Comparison of ENCODE assay signal across 20 cellular contexts in the genomic region with DNA sequence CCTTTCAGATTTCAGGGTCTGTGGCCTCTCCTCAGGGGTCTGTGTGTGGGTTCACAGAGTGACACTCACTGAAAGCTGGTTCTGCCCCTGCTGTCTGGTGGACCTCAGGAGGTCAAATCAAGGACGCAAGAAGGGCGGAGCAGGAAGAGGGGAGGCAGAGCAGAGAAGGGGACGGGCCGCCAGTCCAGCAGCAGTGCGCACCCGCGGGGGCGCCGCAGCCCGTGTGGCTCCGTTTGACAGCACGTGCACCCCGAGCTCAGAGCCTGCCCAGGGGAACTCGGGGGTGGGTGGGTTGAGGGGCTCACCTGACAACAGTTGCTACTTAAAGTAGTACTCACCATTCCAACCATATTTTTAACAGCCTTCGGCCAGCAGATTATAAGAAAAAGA.
DNase-seq lines count a peak whose midpoint lies in the region; ATAC-seq, FAIRE-seq and TF ChIP-seq lines count a peak whose summit lies in the region.
"Had no signal": no experiment of that assay in that cellular context is flagged by ENCODE, and none has a peak within 500 bp of the region (broad histone marks: within the 10 kb centered on the region; RNA-seq: fewer than 3 reads in every experiment).

No MANE protein-coding gene starts in this region.

- ATAC-seq in HepG2 = no peak
- ATAC-seq in sciatic nerve = peak; percentile 27
- ATAC-seq in GM18505 (IDR thresholded peaks at IDR 0.05; ENCODE audit: unreplicated experiment) = no peak
- ATAC-seq: naive thymus-derived CD4-positive, alpha-beta T cell had no signal

- CTCF ChIA-PET in HepG2 (lab: Yijun Ruan, JAX; ENCODE audit: low intra/inter-chr PET ratio, low total read pairs) = no interaction called here

- WGBS in liver = 86% methylated on average over 15 of the region's 15 CpGs
- WGBS in HepG2 (ENCODE audit: low lambda C conversion rate) = 94% methylated on average over 15 of the region's 15 CpGs

- no peaks in the 10 kb centered on the region for H3K9me3 ChIP-seq in liver (ENCODE audit: control insufficient read depth in 4 of 4, low read length in 3 of 4)
- no peaks in the 10 kb centered on the region for H3K9me3 ChIP-seq in HepG2 (ENCODE audit: low read length)
- H3K9me3 ChIP-seq in cardiac muscle cell (ENCODE audit: low read depth) = no peaks in the 10 kb centered on the region
- H3K9me3 ChIP-seq: Caco-2 had no signal

- TF ChIP-seq RAD21 in liver (IDR thresholded peaks at IDR 0.05) (no peak), HepG2 (CRISPR knock-in tag; IDR thresholded peaks at IDR 0.05) (no peak)

- TF ChIP-seq CTCF in liver (IDR thresholded peaks at IDR 0.05; ENCODE audit: low read depth, low read length, missing input control) (no peak), HepG2 (CRISPR knock-in tag; IDR thresholded peaks at IDR 0.05) (no peak), cardiac muscle cell (IDR thresholded peaks at IDR 0.05; ENCODE audit: low read depth, low read length) (no peak)

- intact Hi-C loops in HepG2 (cut with micrococcal nuclease; ENCODE audit: unreplicated experiment) = no loop called here
- intact Hi-C loops in sciatic nerve (cut with DNase I) = no loop called here

- no peak for TF ChIP-seq EP300 in HepG2 (IDR thresholded peaks at IDR 0.05; ENCODE audit: low read depth in 2 of 2, low read length in 2 of 2)
- TF ChIP-seq EP300 in HepG2 (CRISPR knock-in tag; IDR thresholded peaks at IDR 0.05; ENCODE audit: borderline replicate concordance) = no peak

- no TSS peak for BruUV-seq in HepG2 (replicated peaks; lab: Mats Ljungman, UMichigan)

- H4K20me1 ChIP-seq in HepG2 (ENCODE audit: insufficient read depth, low read length) = no peaks in the 10 kb centered on the region

- H2AFZ ChIP-seq in HepG2 (ENCODE audit: low read length) = no peak overlapping the region
- H2AFZ ChIP-seq: PC-9 had no signal

- H3K4me1 ChIP-seq in liver (ENCODE audit: control insufficient read depth in 4 of 4, insufficient read depth in 4 of 4, low read length in 3 of 4) (peaks cover 1 to 15% (median 8%) of the 10 kb centered on the region in 4 donors), HepG2 (ENCODE audit: insufficient read depth, low read length) (peaks cover 8% of the 10 kb centered on the region), cardiac muscle cell (ENCODE audit: low read depth) (peaks cover 34% of the 10 kb centered on the region)
- H3K4me1 ChIP-seq: Caco-2 had no signal

- H3K4me3 ChIP-seq in liver (ENCODE audit: low read depth in 1 of 3, low read length in 3 of 3) (peak overlapping the region in 1 of 3 donors; percentile 9), HepG2 (replicated peaks in 1 of 3; ENCODE audit: insufficient read depth in 1 of 3, low read depth in 2 of 3, low read length in 3 of 3) (no peak overlapping the region), cardiac muscle cell (no peak overlapping the region)
- H3K4me3 ChIP-seq: PC-9 had no signal

- POLR2A ChIA-PET in HepG2 (lab: Yijun Ruan, JAX) = no interaction called here

- H3K27me3 ChIP-seq in liver (ENCODE audit: control insufficient read depth in 4 of 4, insufficient read depth in 4 of 4, low read length in 3 of 4) (no peaks in the 10 kb centered on the region), HepG2 (ENCODE audit: control insufficient read depth in 1 of 2, insufficient read depth in 2 of 2, low read length in 2 of 2) (no peaks in the 10 kb centered on the region), cardiac muscle cell (no peaks in the 10 kb centered on the region)
- H3K27me3 ChIP-seq: brain microvascular endothelial cell had no signal

- no peak overlapping the region for H3K9ac ChIP-seq in liver (ENCODE audit: low read depth in 1 of 2, low read length in 2 of 2)
- H3K9ac ChIP-seq in HepG2 (ENCODE audit: insufficient read depth, low read depth, low read length) = no peak overlapping the region

- DNase-seq in HepG2 (ENCODE audit: low spot score) (no peak), cardiac muscle cell (ENCODE audit: low read depth in 1 of 2, low spot score in 1 of 2) (no peak), sciatic nerve (ENCODE audit: low spot score) (peak; percentile 57), GM19239 (ENCODE audit: insufficient read length, low spot score) (no peak), NCI-H2171 treated with DMSO at 0.1 percent for 48 hours (lab: John Stamatoyannopoulos, UW) (no peak), T-helper 1 cell (no peak)
- DNase-seq: activated naive CD4-positive, alpha-beta T cell; brain microvascular endothelial cell; effector CD8-positive, alpha-beta T cell; naive thymus-derived CD4-positive, alpha-beta T cell; NCI-H187; NCI-H524 treated with DMSO at 0.1 percent for 48 hours; PC-9; SW 1271 had no signal

- H3K79me2 ChIP-seq in HepG2 (ENCODE audit: insufficient read depth, low read length) = no peaks in the 10 kb centered on the region

- FAIRE-seq in HepG2 (lab: Jason Lieb, UNC) (no peak), GM19239 (lab: Jason Lieb, UNC) (no peak)
- FAIRE-seq: G401.6, GM12891 had no signal

- in situ Hi-C loops in HepG2 (cut with HindIII; ENCODE audit: extremely low pct_ligation_motif_present, low pct_unique_long_range_greater_than_20kb) = no loop called here

- H3K4me2 ChIP-seq in HepG2 (ENCODE audit: low read depth, low read length) = no peak overlapping the region
- H3K4me2 ChIP-seq: PC-9 had no signal

- H3K36me3 ChIP-seq in liver (ENCODE audit: control insufficient read depth in 4 of 4, insufficient read depth in 3 of 4, low read depth in 1 of 4, low read length in 3 of 4) = peaks cover 0 to 11% (median 4%) of the 10 kb centered on the region in 4 donors
- peaks cover 4 to 22% of the 10 kb centered on the region in 2 experiments; a peak in 4 of 5 replicates for H3K36me3 ChIP-seq in HepG2 (replicated peaks in 1 of 2; ENCODE audit: control insufficient read depth in 1 of 2, insufficient read depth in 2 of 2, low read length in 2 of 2)
- peaks cover 3% of the 10 kb centered on the region for H3K36me3 ChIP-seq in cardiac muscle cell
- H3K36me3 ChIP-seq: brain microvascular endothelial cell had no signal

- no peak for TF ChIP-seq POLR2A in HepG2 (IDR thresholded peaks at IDR 0.05; ENCODE audit: insufficient read depth in 1 of 2, low read depth in 2 of 2, low read length in 2 of 2)
- no peak for TF ChIP-seq POLR2A in GM18505 (IDR thresholded peaks at IDR 0.05; ENCODE audit: borderline replicate concordance, extremely low read depth, insufficient read depth, insufficient read length)

- peak overlapping the region; percentile 65 to 76 for H3K27ac ChIP-seq in liver (ENCODE audit: low read depth in 1 of 2, low read length in 2 of 2)
- H3K27ac ChIP-seq in HepG2 (ENCODE audit: extremely low read length, insufficient read depth, low read length) = no peak overlapping the region
- H3K27ac ChIP-seq in cardiac muscle cell = peak overlapping the region; percentile 26
- H3K27ac ChIP-seq: brain microvascular endothelial cell, PC-9, VCaP had no signal

TF ChIP-seq in liver, 16 proteins besides CTCF, POLR2A, EP300 and RAD21 (continues in another document):
- TF ChIP-seq TAF1 (conservative IDR thresholded peaks at IDR 0.05) (no peak), SP1 (IDR thresholded peaks at IDR 0.05) (no peak), YY1 (IDR thresholded peaks at IDR 0.05) (no peak), EGR1 (IDR thresholded peaks at IDR 0.05; ENCODE audit: low read depth in 2 of 2) (no peak), JUND (IDR thresholded peaks at IDR 0.05) (no peak), HNF4G (IDR thresholded peaks at IDR 0.05) (no peak), HNF4A (conservative IDR thresholded peaks at IDR 0.05) (no peak), FOXA2 (IDR thresholded peaks at IDR 0.05) (no peak), GABPA (IDR thresholded peaks at IDR 0.05 in 1 of 2, conservative IDR thresholded peaks at IDR 0.05 in 1 of 2) (no peak), NR2F2 (IDR thresholded peaks at IDR 0.05) (no peak)
- TF ChIP-seq, protein P1, sequence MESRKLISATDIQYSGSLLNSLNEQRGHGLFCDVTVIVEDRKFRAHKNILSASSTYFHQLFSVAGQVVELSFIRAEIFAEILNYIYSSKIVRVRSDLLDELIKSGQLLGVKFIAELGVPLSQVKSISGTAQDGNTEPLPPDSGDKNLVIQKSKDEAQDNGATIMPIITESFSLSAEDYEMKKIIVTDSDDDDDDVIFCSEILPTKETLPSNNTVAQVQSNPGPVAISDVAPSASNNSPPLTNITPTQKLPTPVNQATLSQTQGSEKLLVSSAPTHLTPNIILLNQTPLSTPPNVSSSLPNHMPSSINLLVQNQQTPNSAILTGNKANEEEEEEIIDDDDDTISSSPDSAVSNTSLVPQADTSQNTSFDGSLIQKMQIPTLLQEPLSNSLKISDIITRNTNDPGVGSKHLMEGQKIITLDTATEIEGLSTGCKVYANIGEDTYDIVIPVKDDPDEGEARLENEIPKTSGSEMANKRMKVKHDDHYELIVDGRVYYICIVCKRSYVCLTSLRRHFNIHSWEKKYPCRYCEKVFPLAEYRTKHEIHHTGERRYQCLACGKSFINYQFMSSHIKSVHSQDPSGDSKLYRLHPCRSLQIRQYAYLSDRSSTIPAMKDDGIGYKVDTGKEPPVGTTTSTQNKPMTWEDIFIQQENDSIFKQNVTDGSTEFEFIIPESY (IDR thresholded peaks at IDR 0.05) = no peak

TF ChIP-seq in HepG2, 621 proteins besides CTCF, POLR2A, EP300 and RAD21 (continues in another document):
- TF ChIP-seq KDM6A (CRISPR knock-in tag; IDR thresholded peaks at IDR 0.05; ENCODE audit: low read depth) (no peak), PRPF4 (IDR thresholded peaks at IDR 0.05; ENCODE audit: low read depth, low read length, poor library complexity, severe bottlenecking) (no peak), TBX2 (CRISPR knock-in tag; IDR thresholded peaks at IDR 0.05; ENCODE audit: borderline replicate concordance) (no peak), ZNF878 (CRISPR knock-in tag; IDR thresholded peaks at IDR 0.05) (no peak), CHCHD3 (CRISPR knock-in tag; IDR thresholded peaks at IDR 0.05) (no peak), ZBTB20 (CRISPR knock-in tag; IDR thresholded peaks at IDR 0.05; ENCODE audit: borderline replicate concordance, low read depth) (no peak), YEATS4 (CRISPR knock-in tag; IDR thresholded peaks at IDR 0.05; ENCODE audit: borderline replicate concordance) (no peak), IRX3 (CRISPR knock-in tag; IDR thresholded peaks at IDR 0.05; ENCODE audit: borderline replicate concordance, low read depth) (no peak), NFKB2 (CRISPR knock-in tag; IDR thresholded peaks at IDR 0.05; ENCODE audit: borderline replicate concordance) (no peak), REL (CRISPR knock-in tag; conservative IDR thresholded peaks at IDR 0.05) (no peak), ZNF83 (CRISPR knock-in tag; IDR thresholded peaks at IDR 0.05; ENCODE audit: borderline replicate concordance) (no peak)
- TF ChIP-seq, protein P2, sequence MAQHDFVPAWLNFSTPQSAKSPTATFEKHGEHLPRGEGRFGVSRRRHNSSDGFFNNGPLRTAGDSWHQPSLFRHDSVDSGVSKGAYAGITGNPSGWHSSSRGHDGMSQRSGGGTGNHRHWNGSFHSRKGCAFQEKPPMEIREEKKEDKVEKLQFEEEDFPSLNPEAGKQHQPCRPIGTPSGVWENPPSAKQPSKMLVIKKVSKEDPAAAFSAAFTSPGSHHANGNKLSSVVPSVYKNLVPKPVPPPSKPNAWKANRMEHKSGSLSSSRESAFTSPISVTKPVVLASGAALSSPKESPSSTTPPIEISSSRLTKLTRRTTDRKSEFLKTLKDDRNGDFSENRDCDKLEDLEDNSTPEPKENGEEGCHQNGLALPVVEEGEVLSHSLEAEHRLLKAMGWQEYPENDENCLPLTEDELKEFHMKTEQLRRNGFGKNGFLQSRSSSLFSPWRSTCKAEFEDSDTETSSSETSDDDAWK (CRISPR knock-in tag; IDR thresholded peaks at IDR 0.05) = no peak
